ENCODE assay signal across 12 cellular contexts in the genomic region with DNA sequence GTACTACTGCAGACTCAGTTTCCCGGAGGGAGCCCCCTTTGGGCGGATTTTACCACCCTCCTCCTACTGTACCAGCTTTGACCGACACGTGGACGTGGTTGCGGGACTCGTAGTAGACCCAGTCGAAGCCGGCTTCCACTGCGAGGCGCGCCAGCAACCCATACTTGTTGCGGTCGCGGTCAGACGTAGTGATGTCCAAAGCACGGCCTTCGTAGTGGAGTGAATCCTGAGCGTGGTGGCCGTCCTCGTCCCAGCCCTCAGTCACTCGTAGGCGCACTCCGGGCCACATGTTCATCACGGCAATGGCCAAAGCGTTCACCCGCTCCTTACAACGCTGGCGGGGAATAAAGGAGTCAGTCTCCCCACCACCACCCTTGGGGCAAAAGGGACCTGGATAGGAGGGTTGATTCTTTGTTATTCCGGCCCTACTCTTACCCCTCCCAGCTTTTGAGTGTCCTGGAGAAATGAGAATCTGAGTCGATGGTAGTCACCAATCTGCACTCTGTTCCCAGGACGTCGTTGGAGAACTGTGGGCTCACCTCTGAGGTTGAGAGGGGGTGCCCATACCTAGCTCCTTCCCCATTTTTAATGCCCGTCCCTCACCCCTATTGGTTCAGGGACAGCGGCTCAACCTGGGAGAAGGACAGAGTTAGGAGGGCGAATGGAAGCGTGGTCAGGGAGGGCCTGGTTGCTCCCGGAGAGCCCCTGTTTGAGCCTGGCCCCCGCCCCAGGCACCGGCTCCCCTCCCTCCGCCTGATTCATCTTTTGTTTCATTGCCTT. TPM values are rescaled to one million over a fixed set of nuclear protein-coding genes. Genes with fewer than 3 reads are reported as not detected.
DNase-seq lines count a peak whose midpoint lies in the region; ATAC-seq and TF ChIP-seq lines count a peak whose summit lies in the region.
"Had no signal": no experiment of that assay in that cellular context is flagged by ENCODE, and none has a peak within 500 bp of the region (broad histone marks: within the 10 kb centered on the region; RNA-seq: fewer than 3 reads in every experiment).

No MANE protein-coding gene starts in this region.

- POLR2A ChIA-PET in activated CD4-positive, alpha-beta T cell treated with anti-CD3 and anti-CD28 coated beads, Interleukin-2, amount 10 ng/mL, durations not matched to agents 7 days and 5 days (lab: Charles Lee): no interaction called here
- POLR2A ChIA-PET in PC-3 (lab: Charles Lee; ENCODE audit: unreplicated experiment): no interaction called here

- TF ChIP-seq EP300 in gastroesophageal sphincter (IDR thresholded peaks at IDR 0.05): no peak

- BruUV-seq in PC-3 (replicated peaks; lab: Mats Ljungman, UMichigan): no TSS peak

- H3K79me2 ChIP-seq in PC-3 (ENCODE audit: low read length): no peaks in the 10 kb centered on the region

- H3K27me3 ChIP-seq in PC-3 (ENCODE audit: low read length) (peaks cover 38% of the 10 kb centered on the region), gastroesophageal sphincter (peaks cover 67% of the 10 kb centered on the region)

- H3K4me3 Mint-ChIP-seq in activated CD4-positive, alpha-beta T cell treated with anti-CD3 and anti-CD28 coated beads, Interleukin-2, amount 10 ng/mL, durations not matched to agents 7 days and 5 days: peak overlapping the region; percentile 61

- TF ChIP-seq POLR2A in gastroesophageal sphincter (IDR thresholded peaks at IDR 0.05): no peak

- no peaks in the 10 kb centered on the region for H3K9me2 ChIP-seq in PC-3 (replicated peaks; ENCODE audit: low read length)

- H3K4me3 ChIP-seq in PC-3 (ENCODE audit: low read length) (peak overlapping the region; percentile 43), gastroesophageal sphincter (peak overlapping the region in 1 of 2 donors; percentile 39)

- WGBS in gastroesophageal sphincter (ENCODE audit: low coverage in 1 of 2), 2 donors: 33 to 42% methylated on average over 3 to 16 of the region's 41 CpGs

- peaks cover 11% of the 10 kb centered on the region for H3K36me3 Mint-ChIP-seq in activated CD4-positive, alpha-beta T cell treated with anti-CD3 and anti-CD28 coated beads, Interleukin-2, amount 10 ng/mL, durations not matched to agents 7 days and 5 days (ENCODE audit: low read depth)

- H2AFZ ChIP-seq in PC-3 (ENCODE audit: low read length): peak overlapping the region; percentile 54

- CTCF ChIA-PET in activated CD4-positive, alpha-beta T cell treated with anti-CD3 and anti-CD28 coated beads, Interleukin-2, amount 10 ng/mL, durations not matched to agents 7 days and 5 days (lab: Charles Lee): interaction anchor here (0.6 to 2.7 kb wide), 16 partner anchors 9 to 251 kb away, joined by 3 to 12 read pairs (median 4); a partner anchor contains a TSS
- CTCF ChIA-PET in PC-3 (lab: Charles Lee): no interaction called here

- no peaks in the 10 kb centered on the region for H3K36me3 ChIP-seq in PC-3 (ENCODE audit: low read depth, low read length)
- peaks cover 0 to 6% of the 10 kb centered on the region in 2 donors for H3K36me3 ChIP-seq in gastroesophageal sphincter

- H3K9ac ChIP-seq in PC-3 (ENCODE audit: low read length): no peak overlapping the region

- DNase-seq in activated CD4-positive, alpha-beta T cell treated with anti-CD3 and anti-CD28 coated beads, Interleukin-2, amount 10 ng/mL, durations not matched to agents 7 days and 5 days: no peak
- no peak for DNase-seq in activated CD4-positive, alpha-beta T cell treated with anti-CD3 and anti-CD28 coated beads, Interleukin-2, amount 50 U/mL, for 1 hour
- DNase-seq in PC-3 (no peak), sciatic nerve (ENCODE audit: low spot score) (no peak), SKM-1 (lab: John Stamatoyannopoulos, UW; ENCODE audit: unreplicated experiment) (no peak), COLO668 (lab: John Stamatoyannopoulos, UW; ENCODE audit: unreplicated experiment) (no peak), NCI-H82 (lab: John Stamatoyannopoulos, UW) (no peak)
- DNase-seq: NCI-H446 had no signal

- H4K20me1 ChIP-seq in PC-3 (ENCODE audit: low read length): no peaks in the 10 kb centered on the region

- ATAC-seq in PC-3 (peak; percentile 1; the same call in 1 of the 2 replicates), gastroesophageal sphincter (no peak), sciatic nerve (peak; percentile 1)
- ATAC-seq: esophagus mucosa had no signal

- H3K9me3 Mint-ChIP-seq in activated CD4-positive, alpha-beta T cell treated with anti-CD3 and anti-CD28 coated beads, Interleukin-2, amount 10 ng/mL, durations not matched to agents 7 days and 5 days: no peaks in the 10 kb centered on the region
- H3K9me3 Mint-ChIP-seq: activated naive CD4-positive, alpha-beta T cell treated with anti-CD3 and anti-CD28 coated beads, Interleukin-2, amount 50 U/mL, for 72 hours had no signal

- H3K4me1 ChIP-seq in PC-3 (ENCODE audit: insufficient read depth, low read length) (peaks cover 33% of the 10 kb centered on the region), gastroesophageal sphincter (peaks cover 0 to 76% (median 48%) of the 10 kb centered on the region in 3 donors)

- no peaks in the 10 kb centered on the region for H3K9me3 ChIP-seq in PC-3 (ENCODE audit: low read length)
- H3K9me3 ChIP-seq in gastroesophageal sphincter: no peaks in the 10 kb centered on the region

- peaks cover 72% of the 10 kb centered on the region for H3K4me1 Mint-ChIP-seq in activated CD4-positive, alpha-beta T cell treated with anti-CD3 and anti-CD28 coated beads, Interleukin-2, amount 10 ng/mL, durations not matched to agents 7 days and 5 days

- peaks cover 67% of the 10 kb centered on the region for H3K27me3 Mint-ChIP-seq in activated CD4-positive, alpha-beta T cell treated with anti-CD3 and anti-CD28 coated beads, Interleukin-2, amount 10 ng/mL, durations not matched to agents 7 days and 5 days

- H3K27ac Mint-ChIP-seq in activated CD4-positive, alpha-beta T cell treated with anti-CD3 and anti-CD28 coated beads, Interleukin-2, amount 10 ng/mL, durations not matched to agents 7 days and 5 days: no peak overlapping the region

- H3K27ac ChIP-seq in PC-3 (ENCODE audit: low read length) (no peak overlapping the region), gastroesophageal sphincter (peak overlapping the region in 3 of 4 donors; percentile 48 to 65 (median 49))

- peak overlapping the region; percentile 59 for H3K4me2 ChIP-seq in PC-3 (ENCODE audit: low read length)

- TF ChIP-seq CTCF in PC-3 (conservative IDR thresholded peaks at IDR 0.05; ENCODE audit: low read depth, low read length) (no peak), gastroesophageal sphincter (IDR thresholded peaks at IDR 0.05) (no peak)

- no peaks in the 10 kb centered on the region for H3F3A ChIP-seq in PC-3 (ENCODE audit: low read length, unreplicated experiment)

- intact Hi-C loops in PC-3 (cut with micrococcal nuclease): no loop called here
- intact Hi-C loops in sciatic nerve (cut with DNase I): no loop called here

RNA-seq across cellular contexts. Expression of a gene that starts 3.4 kb away (rescaled TPM):
- total RNA-seq in activated CD4-positive, alpha-beta T cell treated with anti-CD3 and anti-CD28 coated beads, Interleukin-2, amount 10 ng/mL, durations not matched to agents 7 days and 5 days: under 1 TPM in 1 of 2 experiments, not detected in 1; 0.12 TPM
- total RNA-seq in PC-3 (2014; rRNA removed) (0.04 and 0.23 TPM in 2 replicates), gastroesophageal sphincter (1 to 10 TPM in 2 of 4 donors, under 1 TPM in 2; 0.54 to 1.2 (median 0.85) TPM), sciatic nerve (54.5 TPM)
- total RNA-seq: T-helper 1 cell treated with Interleukin-12 subunit alpha and Interleukin-12 subunit beta and Interleukin-4 antibody, amounts not matched to agents 30 ng/mL and 1 ng/mL, for 36 hours had no signal

RNA-seq across cellular contexts. Expression of a gene that starts 19.4 kb away (rescaled TPM):
- 10 to 100 TPM; 60.3 to 62.3 TPM for total RNA-seq in activated CD4-positive, alpha-beta T cell treated with anti-CD3 and anti-CD28 coated beads, Interleukin-2, amount 10 ng/mL, durations not matched to agents 7 days and 5 days
- total RNA-seq in PC-3 (2014; rRNA removed) (17.1 and 18.5 TPM in 2 replicates), gastroesophageal sphincter (10 to 100 TPM; 17.6 to 77.5 (median 37.5) TPM), sciatic nerve (99.1 TPM)

RNA-seq across cellular contexts. Expression of a gene that starts 21.5 kb away (rescaled TPM):
- 1 to 10 TPM; 4.6 to 6.4 TPM for total RNA-seq in activated CD4-positive, alpha-beta T cell treated with anti-CD3 and anti-CD28 coated beads, Interleukin-2, amount 10 ng/mL, durations not matched to agents 7 days and 5 days
- total RNA-seq in PC-3 (2014; rRNA removed): 4.2 and 5.0 TPM in 2 replicates
- under 1 TPM in 1 of 4 donors, not detected in 3; 0.35 TPM for total RNA-seq in gastroesophageal sphincter
- 2.7 TPM for total RNA-seq in sciatic nerve

RNA-seq across cellular contexts. Expression of a gene that starts 30.7 kb away (rescaled TPM):
- 100 to 1,000 TPM in 1 of 2 experiments, 10 to 100 TPM in 1; 97.9 to 116 TPM for total RNA-seq in activated CD4-positive, alpha-beta T cell treated with anti-CD3 and anti-CD28 coated beads, Interleukin-2, amount 10 ng/mL, durations not matched to agents 7 days and 5 days
- total RNA-seq in PC-3 (2014; rRNA removed): 41.9 and 51.7 TPM in 2 replicates
- 10 to 100 TPM; 23.6 to 75.0 (median 53.8) TPM for total RNA-seq in gastroesophageal sphincter
- total RNA-seq in sciatic nerve: 123 TPM

RNA-seq across cellular contexts. Expression of a gene that starts 39.9 kb away (rescaled TPM):
- total RNA-seq in activated CD4-positive, alpha-beta T cell treated with anti-CD3 and anti-CD28 coated beads, Interleukin-2, amount 10 ng/mL, durations not matched to agents 7 days and 5 days: 1,000 to 10,000 TPM; 2,153 to 2,254 TPM
- 4,374 and 4,720 TPM in 2 replicates for total RNA-seq in PC-3 (2014; rRNA removed)
- total RNA-seq in gastroesophageal sphincter: 1,000 to 10,000 TPM in 1 of 4 donors, 100 to 1,000 TPM in 3; 568 to 1,050 (median 731) TPM
- total RNA-seq in sciatic nerve: 680 TPM

Comparison
In these comparisons a context has a peak if more than half of its experiments do, and no peak if none do; other contexts are left out.
1. RNA of a gene that starts 3.4 kb away (total RNA-seq): 54.5 TPM in sciatic nerve (single experiment); 0.54 to 1.2 TPM in gastroesophageal sphincter, 0.12 TPM in activated CD4-positive, alpha-beta T cell treated with anti-CD3 and anti-CD28 coated beads, Interleukin-2, amount 10 ng/mL, durations not matched to agents 7 days and 5 days and 0.04 to 0.23 TPM in PC-3; every median in the first group is over 10 times any median in the second.